ENCODE assay signal across 1 cellular context in genomic region chr12:6535697-6535946, GRCh38.
TF ChIP-seq lines count a peak whose summit lies in the region.

No MANE protein-coding gene starts in this region.

TF ChIP-seq in GM23338, 12 proteins besides CTCF, POLR2A, EP300 and RAD21 (continued from another document):
- TF ChIP-seq ZNF462 (CRISPR knock-in tag; IDR thresholded peaks at IDR 0.05) = no peak
- TF ChIP-seq CREB1 (CRISPR knock-in tag; IDR thresholded peaks at IDR 0.05; ENCODE audit: low read depth) = no peak
- no peak for TF ChIP-seq REST (IDR thresholded peaks at IDR 0.05; ENCODE audit: unreplicated experiment)
- TF ChIP-seq NANOG (IDR thresholded peaks at IDR 0.05; ENCODE audit: borderline replicate concordance) = no peak
- TF ChIP-seq JUNB (IDR thresholded peaks at IDR 0.05; ENCODE audit: unreplicated experiment) = no peak
- TF ChIP-seq ETS1 (IDR thresholded peaks at IDR 0.05) = no peak
- TF ChIP-seq ZNF331 (CRISPR knock-in tag; IDR thresholded peaks at IDR 0.05; ENCODE audit: low read depth) = no peak
